Comparison of ENCODE assay signal across 1 cellular context in genomic region chr14:91341331-91342242, GRCh38.
TF ChIP-seq lines count a peak whose summit lies in the region.

No MANE protein-coding gene starts in this region.

TF ChIP-seq in HepG2, 621 proteins besides CTCF, POLR2A, EP300 and RAD21:
- no peak for TF ChIP-seq REL (CRISPR knock-in tag; conservative IDR thresholded peaks at IDR 0.05)
- TF ChIP-seq SSRP1 (CRISPR knock-in tag; IDR thresholded peaks at IDR 0.05): no peak
- no peak for TF ChIP-seq BRF2 (CRISPR knock-in tag; IDR thresholded peaks at IDR 0.05)
- no peak for TF ChIP-seq ZNF629 (CRISPR knock-in tag; conservative IDR thresholded peaks at IDR 0.05)
